24 cellular contexts compared by ENCODE assay signal in genomic region chr12:16600525-16600924, GRCh38. TPM values are rescaled to one million over a fixed set of nuclear protein-coding genes. Genes with fewer than 3 reads are reported as not detected.
DNase-seq lines count a peak whose midpoint lies in the region; TF ChIP-seq lines count a peak whose summit lies in the region.
"Had no signal": no experiment of that assay in that cellular context is flagged by ENCODE, and none has a peak within 500 bp of the region (broad histone marks: within the 10 kb centered on the region; RNA-seq: fewer than 3 reads in every experiment).

No MANE protein-coding gene starts in this region.

- intact Hi-C loops in dorsolateral prefrontal cortex (cut with DNase I), result no loop called here

- H3K36me3 ChIP-seq in stomach smooth muscle (ENCODE audit: control insufficient read depth in 2 of 2, insufficient read depth in 2 of 2, low read length in 2 of 2), result no peaks in the 10 kb centered on the region
- H3K36me3 ChIP-seq: colonic mucosa, ovary, tibial artery had no signal

- H3K4me1 ChIP-seq in stomach smooth muscle (ENCODE audit: control insufficient read depth, insufficient read depth, low read length), result no peaks in the 10 kb centered on the region
- H3K4me1 ChIP-seq: colonic mucosa, foreskin keratinocyte, tibial artery had no signal

- no peak overlapping the region for H3K9ac ChIP-seq in stomach smooth muscle (ENCODE audit: low read length in 2 of 2)

- TF ChIP-seq CTCF in dorsolateral prefrontal cortex (IDR thresholded peaks at IDR 0.05 in 54 of 56, conservative IDR thresholded peaks at IDR 0.05 in 2 of 56; ENCODE audit: low read depth in 1 of 56, partially characterized antibody in 56 of 56), result no peak

- peak overlapping the region in 54 of 59 donors; percentile 6 to 85 (median 69) for H3K4me3 ChIP-seq in dorsolateral prefrontal cortex
- H3K4me3 ChIP-seq in stomach smooth muscle (ENCODE audit: low read length in 2 of 2), result peak overlapping the region in 1 of 2 donors; percentile 41
- H3K4me3 ChIP-seq: colonic mucosa, hepatocyte, ovary, PC-9, tibial artery had no signal

- no peaks in the 10 kb centered on the region for H3K9me3 ChIP-seq in stomach smooth muscle (ENCODE audit: control insufficient read depth in 2 of 2, low read length in 2 of 2)
- H3K9me3 ChIP-seq: colonic mucosa, ovary, tibial artery had no signal

- DNase-seq in NCI-H1417 (lab: John Stamatoyannopoulos, UW) (peak in 2 of 3 experiments; percentile 63 to 87), NCI-H69 (lab: John Stamatoyannopoulos, UW) (peak; percentile 36), dorsolateral prefrontal cortex (no peak), amniotic stem cell (lab: John Stamatoyannopoulos, UW) (no peak), CD1c-positive myeloid dendritic cell (ENCODE audit: extremely low spot score) (no peak)
- DNase-seq in stimulated activated naive CD4-positive, alpha-beta T cell treated with Interleukin-2 at 50 U/mL for 16 hours (lab: John Stamatoyannopoulos, UW), result no peak
- DNase-seq: activated CD4-positive, alpha-beta memory T cell treated with anti-CD3 and anti-CD28 coated beads for 36 hours; activated effector memory CD4-positive, alpha-beta T cell treated with anti-CD3 and anti-CD28 coated beads, Interleukin-2, amount 50 U/mL, for 16 hours; colonic mucosa; effector memory CD8-positive, alpha-beta T cell; foreskin keratinocyte; midbrain; NK-92 treated with Interleukin-12 subunit alpha and Interleukin-12 subunit beta, amount 100 ng/mL, for 24 hours; ovary; PC-9; right cardiac atrium; SHP77; stimulated activated CD4-positive, alpha-beta T cell treated with anti-CD3 and anti-CD28 coated beads, Interleukin-4, amount 100 ng/mL, for 1 hour; SW 1271; tibial artery had no signal

- H3K27ac ChIP-seq in dorsolateral prefrontal cortex (peak overlapping the region in 51 of 59 donors; percentile 6 to 97 (median 73)), stomach smooth muscle (ENCODE audit: low read length) (peak overlapping the region; percentile 41)
- H3K27ac ChIP-seq: colonic mucosa, foreskin keratinocyte, hepatocyte, ovary, PC-9, tibial artery had no signal

- no peaks in the 10 kb centered on the region for H3K27me3 ChIP-seq in dorsolateral prefrontal cortex
- H3K27me3 ChIP-seq in stomach smooth muscle (ENCODE audit: control insufficient read depth in 1 of 2, insufficient read depth in 2 of 2, low read length in 2 of 2), result no peaks in the 10 kb centered on the region
- H3K27me3 ChIP-seq: colonic mucosa, ovary, tibial artery had no signal

RNA-seq across cellular contexts. Expression of gene LMO3, which starts 5.4 kb away (rescaled TPM):
- 100 to 1,000 TPM; 136 to 490 (median 292) TPM for total RNA-seq in dorsolateral prefrontal cortex
- total RNA-seq: activated CD4-positive, alpha-beta memory T cell treated with anti-CD3 and anti-CD28 coated beads for 36 hours; foreskin keratinocyte; G401; M059J; PC-9 had no signal

Comparison
In these comparisons a context has a peak if more than half of its experiments do, and no peak if none do; other contexts are left out.
1. DNase-seq: peak in NCI-H1417 (2 of 3) and NCI-H69 (single experiment); none in dorsolateral prefrontal cortex (0 of 10), amniotic stem cell (single experiment), CD1c-positive myeloid dendritic cell (single experiment) and stimulated activated naive CD4-positive, alpha-beta T cell treated with Interleukin-2 at 50 U/mL for 16 hours (single experiment).